In the genomic region with DNA sequence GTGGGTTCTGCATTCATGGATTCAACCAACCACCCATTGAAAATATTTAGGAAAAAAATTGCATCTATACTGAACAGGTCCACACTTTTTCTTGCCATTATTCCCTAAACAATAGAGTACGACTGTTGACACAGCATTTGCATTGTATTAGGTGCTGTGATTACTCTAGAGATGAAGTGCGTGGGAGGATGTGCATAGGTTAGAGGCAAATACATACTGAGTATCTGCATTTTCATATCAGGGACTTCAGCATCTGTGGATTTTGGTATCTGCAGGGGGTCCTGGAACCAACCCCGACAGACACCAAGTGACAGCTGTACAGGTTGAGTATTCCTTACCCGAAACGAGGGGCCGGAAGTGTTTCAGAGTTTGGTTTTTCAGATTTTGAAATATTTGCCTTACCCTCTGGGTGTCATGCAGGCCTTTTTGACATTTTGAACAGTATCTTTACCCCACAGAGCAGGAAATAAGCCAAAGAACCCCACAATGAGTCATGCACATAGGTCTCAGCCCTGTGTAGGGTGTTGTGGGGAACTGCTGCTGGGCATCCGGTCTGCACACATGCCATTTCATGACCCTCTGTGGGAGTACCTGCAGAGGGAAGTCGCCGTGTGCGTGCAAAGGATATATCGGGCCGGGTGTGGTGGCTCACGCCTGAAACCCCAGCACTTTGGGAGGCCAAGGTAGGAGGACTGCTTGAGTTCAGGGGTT, we compare ENCODE assay signal across 8 cellular contexts. TPM values are rescaled to one million over a fixed set of nuclear protein-coding genes. Genes with fewer than 3 reads are reported as not detected.
DNase-seq lines count a peak whose midpoint lies in the region; ATAC-seq and TF ChIP-seq lines count a peak whose summit lies in the region.

No MANE protein-coding gene starts in this region.

- intact Hi-C loops in Caco-2 (cut with micrococcal nuclease; ENCODE audit: unreplicated experiment) (no loop called here), esophagus muscularis mucosa (cut with DNase I) (no loop called here)

- CTCF ChIA-PET in Caco-2 (lab: Charles Lee): interaction anchor here (1.2 kb wide), 1 partner anchor 139 kb away, joined by 4 read pairs; a partner anchor contains a TSS

- H3K9me3 ChIP-seq in Caco-2 (no peaks in the 10 kb centered on the region), esophagus muscularis mucosa (no peaks in the 10 kb centered on the region)

- BruUV-seq in Caco-2 (replicated peaks; lab: Mats Ljungman, UMichigan): no TSS peak

- TF ChIP-seq EP300 in esophagus muscularis mucosa (IDR thresholded peaks at IDR 0.05): no peak

- H3K9me3 Mint-ChIP-seq in activated naive CD4-positive, alpha-beta T cell treated with anti-CD3 and anti-CD28 coated beads, Interleukin-2, amount 50 U/mL, for 24 hours: no peaks in the 10 kb centered on the region
- H3K9me3 Mint-ChIP-seq in Caco-2 (ENCODE audit: unreplicated experiment): no peaks in the 10 kb centered on the region

- no peaks in the 10 kb centered on the region for H3K4me1 ChIP-seq in Caco-2
- H3K4me1 ChIP-seq in esophagus muscularis mucosa: no peaks in the 10 kb centered on the region

- H3K4me1 Mint-ChIP-seq in activated naive CD4-positive, alpha-beta T cell treated with anti-CD3 and anti-CD28 coated beads, Interleukin-2, amount 50 U/mL, for 24 hours: peaks cover 29% of the 10 kb centered on the region
- H3K4me1 Mint-ChIP-seq in Caco-2 (ENCODE audit: low read depth, unreplicated experiment): no peaks in the 10 kb centered on the region

- H3K4me3 ChIP-seq in Caco-2 (ENCODE audit: low read depth, low read length) (no peak overlapping the region), esophagus muscularis mucosa (no peak overlapping the region)

- H3K27me3 Mint-ChIP-seq in activated naive CD4-positive, alpha-beta T cell treated with anti-CD3 and anti-CD28 coated beads, Interleukin-2, amount 50 U/mL, for 24 hours: no peaks in the 10 kb centered on the region
- H3K27me3 Mint-ChIP-seq in Caco-2 (ENCODE audit: insufficient read depth, unreplicated experiment): no peaks in the 10 kb centered on the region

- peak in 4 of 5 donors; percentile 34 to 95 (median 46) for DNase-seq in T-helper 1 cell
- peak; percentile 76 for DNase-seq in stimulated activated CD4-positive, alpha-beta T cell treated with anti-CD3 and anti-CD28 coated beads, Interleukin-4, amount 100 ng/mL, for 24 hours
- DNase-seq in DMS53 (lab: John Stamatoyannopoulos, UW): no peak
- DNase-seq in Caco-2: no peak
- DNase-seq in esophagus muscularis mucosa (ENCODE audit: extremely low spot score): no peak

- H3K27ac ChIP-seq in esophagus muscularis mucosa (replicated peaks in 1 of 4): no peak overlapping the region

- POLR2A ChIA-PET in Caco-2 (lab: Charles Lee): interaction anchor here (0.7 kb wide), 1 partner anchor 1121 kb away, joined by 4 read pairs; no protein-coding TSS in a partner anchor

- H3K27ac Mint-ChIP-seq in activated naive CD4-positive, alpha-beta T cell treated with anti-CD3 and anti-CD28 coated beads, Interleukin-2, amount 50 U/mL, for 24 hours: peak overlapping the region; percentile 77
- no peak overlapping the region for H3K27ac Mint-ChIP-seq in Caco-2 (ENCODE audit: unreplicated experiment)

- no peaks in the 10 kb centered on the region for H3K27me3 ChIP-seq in Caco-2 (replicated peaks; ENCODE audit: control insufficient read depth, insufficient read depth, low read length)
- H3K27me3 ChIP-seq in esophagus muscularis mucosa: no peaks in the 10 kb centered on the region

- peaks cover 8% of the 10 kb centered on the region for H3K36me3 Mint-ChIP-seq in activated naive CD4-positive, alpha-beta T cell treated with anti-CD3 and anti-CD28 coated beads, Interleukin-2, amount 50 U/mL, for 24 hours
- peaks cover 71% of the 10 kb centered on the region for H3K36me3 Mint-ChIP-seq in Caco-2 (ENCODE audit: insufficient read depth, unreplicated experiment)

- peak overlapping the region; percentile 11 for H3K4me3 Mint-ChIP-seq in activated naive CD4-positive, alpha-beta T cell treated with anti-CD3 and anti-CD28 coated beads, Interleukin-2, amount 50 U/mL, for 24 hours
- no peak overlapping the region for H3K4me3 Mint-ChIP-seq in Caco-2 (ENCODE audit: unreplicated experiment)

- H3K36me3 ChIP-seq in Caco-2 (ENCODE audit: control insufficient read depth, insufficient read depth, low read length) (peaks cover 2% of the 10 kb centered on the region), esophagus muscularis mucosa (peaks cover 31 to 99% (median 78%) of the 10 kb centered on the region in 4 donors)

- WGBS in esophagus muscularis mucosa: 80% methylated on average over 13 of the region's 13 CpGs

- TF ChIP-seq CTCF in Caco-2 (IDR thresholded peaks at IDR 0.05; ENCODE audit: insufficient read depth in 1 of 2, low read depth in 1 of 2, low read length in 1 of 2, severe bottlenecking in 1 of 2, unreplicated experiment in 1 of 2) (no peak), esophagus muscularis mucosa (IDR thresholded peaks at IDR 0.05) (no peak)

- ATAC-seq in GM21447 (IDR thresholded peaks at IDR 0.05; ENCODE audit: unreplicated experiment) (peak; percentile 87), GM21717 (IDR thresholded peaks at IDR 0.05; ENCODE audit: unreplicated experiment) (no peak)

- no peak for TF ChIP-seq POLR2A in esophagus muscularis mucosa (IDR thresholded peaks at IDR 0.05; ENCODE audit: low read depth)

RNA-seq across cellular contexts. Expression of a gene that starts 14.5 kb away (rescaled TPM):
- total RNA-seq in Caco-2 (2022) (160 and 164 TPM in 2 replicates), esophagus muscularis mucosa (10 to 100 TPM; 19.9 to 23.7 (median 21.4) TPM)

RNA-seq across cellular contexts. Expression of a gene that starts 14.8 kb away (rescaled TPM):
- total RNA-seq in Caco-2 (2022) (190 and 199 TPM in 2 replicates), esophagus muscularis mucosa (10 to 100 TPM; 46.9 to 50.2 (median 48.5) TPM)

RNA-seq across cellular contexts. Expression of a gene that starts 51.7 kb away (rescaled TPM):
- total RNA-seq in Caco-2 (2022) (27.5 and 34.1 TPM in 2 replicates), esophagus muscularis mucosa (1 to 10 TPM; 4.1 to 8.5 (median 7.4) TPM)

Comparison
In these comparisons a context has a peak if more than half of its experiments do, and no peak if none do; other contexts are left out.
1. DNase-seq: peak in T-helper 1 cell (4 of 5) and stimulated activated CD4-positive, alpha-beta T cell treated with anti-CD3 and anti-CD28 coated beads, Interleukin-4, amount 100 ng/mL, for 24 hours (single experiment); none in DMS53 (single experiment), Caco-2 (0 of 2) and esophagus muscularis mucosa (single experiment).